ENCODE assay signal across 3 cellular contexts in the genomic region with DNA sequence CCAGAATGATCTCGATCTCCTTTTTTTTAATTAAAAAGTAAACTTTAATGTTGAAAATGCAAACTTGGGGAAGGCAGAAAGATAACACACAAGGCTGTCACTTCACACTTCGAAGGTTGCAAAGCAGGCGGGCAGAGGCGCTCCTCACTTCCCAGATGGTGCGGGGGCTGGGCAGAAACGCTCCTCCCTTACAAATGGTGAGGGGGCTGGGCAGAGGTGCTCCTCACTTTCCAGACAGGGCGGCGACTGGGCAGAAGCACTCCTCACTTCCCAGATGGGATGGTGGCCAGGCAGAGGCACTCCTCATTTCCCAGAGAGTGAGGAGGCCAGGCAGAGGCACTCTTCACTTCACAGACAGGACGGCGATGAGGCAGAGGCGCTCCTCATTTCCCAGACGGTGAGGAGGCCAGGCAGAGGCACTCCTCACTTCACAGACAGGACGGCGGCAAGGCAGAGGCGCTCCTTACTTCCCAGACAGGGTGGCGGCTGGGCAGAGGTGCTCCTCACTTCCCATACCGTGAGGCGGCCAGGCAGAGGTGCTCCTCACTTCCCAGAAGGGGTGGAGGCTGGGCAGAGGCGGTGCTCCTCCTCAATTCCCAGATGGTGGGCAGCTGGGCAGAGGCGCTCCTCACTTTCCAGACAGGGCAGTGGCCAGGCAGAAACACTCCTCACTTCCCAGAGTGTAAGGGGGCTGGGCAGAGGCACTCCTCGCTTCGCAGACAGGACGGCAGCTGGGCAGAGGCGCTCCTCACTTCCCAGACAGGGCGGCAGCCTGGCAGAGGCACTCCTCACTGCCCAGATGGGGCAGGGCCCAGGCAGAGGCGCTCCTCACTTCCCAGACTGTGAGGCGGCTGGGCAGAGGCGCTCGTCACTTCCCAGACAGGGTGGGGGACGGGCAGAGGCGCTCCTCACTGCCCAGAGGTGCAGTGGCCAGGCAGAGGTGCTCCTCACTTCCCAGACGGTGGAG. TPM values are rescaled to one million over a fixed set of nuclear protein-coding genes. Genes with fewer than 3 reads are reported as not detected.
"Had no signal": no experiment of that assay in that cellular context is flagged by ENCODE, and none has a peak within 500 bp of the region (broad histone marks: within the 10 kb centered on the region; RNA-seq: fewer than 3 reads in every experiment).

No MANE protein-coding gene starts in this region.

RNA-seq across cellular contexts. Expression of gene FKBP1C, which starts 16.9 kb away (rescaled TPM):
- total RNA-seq: activated B cell treated with CpG ODN at 0.5 μM for 24 hours, T-helper 17 cell, WTC11 had no signal
